19 cellular contexts compared by ENCODE assay signal in the genomic region with DNA sequence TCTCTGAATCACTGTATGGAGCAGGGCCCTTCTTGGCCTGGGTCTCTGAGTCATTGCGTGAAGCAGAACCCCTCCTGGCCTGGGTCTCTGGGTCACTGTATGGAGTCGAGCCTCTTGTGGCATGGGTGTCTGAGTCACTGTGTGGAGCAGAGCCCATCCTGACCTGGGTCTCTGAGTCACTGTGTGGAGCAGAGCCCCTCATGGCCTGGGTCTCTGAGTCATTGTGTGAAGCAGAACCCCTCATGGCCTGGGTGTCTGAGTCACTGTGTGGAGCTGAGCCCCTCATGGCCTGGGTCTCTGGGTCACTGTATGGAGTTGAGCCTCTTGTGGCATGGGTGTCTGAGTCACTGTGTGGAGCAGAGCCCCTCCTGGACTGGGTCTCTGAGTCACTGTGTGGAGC.
DNase-seq lines count a peak whose midpoint lies in the region; ATAC-seq, FAIRE-seq and TF ChIP-seq lines count a peak whose summit lies in the region.
"Had no signal": no experiment of that assay in that cellular context is flagged by ENCODE, and none has a peak within 500 bp of the region (broad histone marks: within the 10 kb centered on the region; RNA-seq: fewer than 3 reads in every experiment).

No MANE protein-coding gene starts in this region.

- H3K36me3 ChIP-seq in RWPE2 (ENCODE audit: low read depth) (no peaks in the 10 kb centered on the region), small intestine (ENCODE audit: control insufficient read depth in 2 of 2, insufficient read depth in 2 of 2, low read length in 2 of 2) (no peaks in the 10 kb centered on the region)
- H3K36me3 ChIP-seq: adrenal gland, BE2C, SJSA1 had no signal

- DNase-seq in AG10803 (ENCODE audit: low read depth): peak; percentile 5
- peak; percentile 60 for DNase-seq in Daoy (ENCODE audit: low read depth)
- no peak for DNase-seq in RWPE2 (ENCODE audit: low spot score)
- DNase-seq in foreskin keratinocyte: peak; percentile 22 to 29
- DNase-seq in small intestine: no peak
- DNase-seq in Ammon's horn (ENCODE audit: low spot score): no peak
- DNase-seq: activated CD4-positive, alpha-beta T cell treated with anti-CD3 and anti-CD28 coated beads for 4 hours; adrenal gland; BE2C; effector memory CD4-positive, alpha-beta T cell; hypothalamus; midbrain; NCI-H1048; NCI-H2081; NCI-H526 had no signal

- H3K27ac ChIP-seq in RWPE2 (ENCODE audit: poor library complexity, severe bottlenecking): no peak overlapping the region
- no peak overlapping the region for H3K27ac ChIP-seq in foreskin keratinocyte
- H3K27ac ChIP-seq in small intestine (ENCODE audit: low read depth in 1 of 2, low read length in 1 of 2): no peak overlapping the region
- H3K27ac ChIP-seq: adrenal gland, SJSA1 had no signal

- no peaks in the 10 kb centered on the region for H3K27me3 ChIP-seq in RWPE2 (ENCODE audit: insufficient read depth, poor library complexity, severe bottlenecking)
- H3K27me3 ChIP-seq in foreskin keratinocyte: peaks cover 51% of the 10 kb centered on the region
- H3K27me3 ChIP-seq in small intestine (ENCODE audit: control insufficient read depth in 2 of 2, insufficient read depth in 2 of 2, low read length in 2 of 2): peaks cover 0 to 2% of the 10 kb centered on the region in 2 donors
- H3K27me3 ChIP-seq: adrenal gland, BE2C, SJSA1 had no signal

- peak; percentile 41; the same call in 1 of the 3 replicates for ATAC-seq in RWPE2 (ENCODE audit: low read depth)
- ATAC-seq in foreskin keratinocyte: peak; percentile 77
- ATAC-seq in HG03095 (IDR thresholded peaks at IDR 0.05; ENCODE audit: unreplicated experiment): no peak

- H3K9me3 ChIP-seq in RWPE2 (ENCODE audit: severe bottlenecking): no peaks in the 10 kb centered on the region
- H3K9me3 ChIP-seq in small intestine (ENCODE audit: control insufficient read depth, low read depth): peaks cover 4% of the 10 kb centered on the region
- H3K9me3 ChIP-seq: adrenal gland, BE2C had no signal

- TF ChIP-seq CTCF in AG10803 (conservative IDR thresholded peaks at IDR 0.05; ENCODE audit: low read length): no peak
- TF ChIP-seq CTCF in RWPE2 (IDR thresholded peaks at IDR 0.05; ENCODE audit: poor library complexity, severe bottlenecking): no peak
- no peak for TF ChIP-seq CTCF in foreskin keratinocyte (conservative IDR thresholded peaks at IDR 0.05)

- no peaks in the 10 kb centered on the region for H3K4me1 ChIP-seq in RWPE2 (ENCODE audit: insufficient read depth, poor library complexity, severe bottlenecking)
- no peaks in the 10 kb centered on the region for H3K4me1 ChIP-seq in foreskin keratinocyte
- H3K4me1 ChIP-seq in small intestine (ENCODE audit: control insufficient read depth in 2 of 2, insufficient read depth in 1 of 2, low read depth in 1 of 2, low read length in 1 of 2): no peaks in the 10 kb centered on the region
- H3K4me1 ChIP-seq: adrenal gland, BE2C, SJSA1 had no signal

- WGBS in small intestine, 3 donors: 89 to 93% (median 92%) methylated on average over 2 of the region's 2 CpGs

- H3K4me3 ChIP-seq in AG10803 (ENCODE audit: low read length) (no peak overlapping the region), RWPE2 (ENCODE audit: severe bottlenecking) (no peak overlapping the region), small intestine (ENCODE audit: low read depth in 1 of 2, low read length in 2 of 2) (no peak overlapping the region)
- H3K4me3 ChIP-seq: adrenal gland, SJSA1 had no signal

- no peak for FAIRE-seq in small intestine (lab: Jason Lieb, UNC)
- FAIRE-seq: D721Med, GM12892 had no signal

Comparison
In these comparisons a context has a peak if more than half of its experiments do, and no peak if none do; other contexts are left out.
1. DNase-seq: peak in AG10803 (single experiment), Daoy (single experiment) and foreskin keratinocyte (2 of 2); none in RWPE2 (single experiment), small intestine (single experiment) and Ammon's horn (single experiment).